ENCODE assay signal across 7 cellular contexts in genomic region chr17:58351710-58352017, GRCh38.
DNase-seq lines count a peak whose midpoint lies in the region; ATAC-seq and TF ChIP-seq lines count a peak whose summit lies in the region.

No MANE protein-coding gene starts in this region.

- no peaks in the 10 kb centered on the region for H3K27me3 ChIP-seq in brain microvascular endothelial cell (replicated peaks)
- H3K27me3 ChIP-seq in mucosa of stomach (ENCODE audit: control insufficient read depth, insufficient read depth, low read length) = no peaks in the 10 kb centered on the region

- H3K4me3 ChIP-seq in brain microvascular endothelial cell (ENCODE audit: low read depth, low read length) = peak overlapping the region; percentile 98
- peak overlapping the region; percentile 94 for H3K4me3 ChIP-seq in mucosa of stomach (ENCODE audit: low read length)

- H3K4me1 ChIP-seq in mucosa of stomach (ENCODE audit: control insufficient read depth, insufficient read depth, low read length) = peaks cover 15% of the 10 kb centered on the region

- H3K27ac ChIP-seq in brain microvascular endothelial cell = peak overlapping the region; percentile 59

- H3K36me3 ChIP-seq in brain microvascular endothelial cell (replicated peaks) (peaks cover 36% of the 10 kb centered on the region), mucosa of stomach (ENCODE audit: control insufficient read depth, insufficient read depth, low read length) (peaks cover 8% of the 10 kb centered on the region)

- DNase-seq in brain microvascular endothelial cell (no peak), erythroblast (lab: John Stamatoyannopoulos, UW) (no peak), NCI-H345 (lab: John Stamatoyannopoulos, UW) (no peak)

- in situ Hi-C loops in brain microvascular endothelial cell (cut with HindIII; ENCODE audit: low pct_ligation_motif_present, low sequenced_read_pairs) = no loop called here

- H3K9me3 ChIP-seq in mucosa of stomach (ENCODE audit: control insufficient read depth, low read length) = no peaks in the 10 kb centered on the region

- H3K9ac ChIP-seq in mucosa of stomach (ENCODE audit: low read length) = peak overlapping the region; percentile 94

- no peak for TF ChIP-seq CTCF in brain microvascular endothelial cell (IDR thresholded peaks at IDR 0.05; ENCODE audit: low read depth, low read length, missing control alignments)

- ATAC-seq in GM19351 (IDR thresholded peaks at IDR 0.05; ENCODE audit: unreplicated experiment) = peak; percentile 27
- peak; percentile 29 for ATAC-seq in HG03354 (IDR thresholded peaks at IDR 0.05; ENCODE audit: poor library complexity, severe bottlenecking, unreplicated experiment)
- ATAC-seq in HG02981 (IDR thresholded peaks at IDR 0.05; ENCODE audit: unreplicated experiment) = no peak

- TF ChIP-seq POLR2A in erythroblast (IDR thresholded peaks at IDR 0.05; ENCODE audit: low read length) = no peak
